9 cellular contexts compared by ENCODE assay signal in genomic region chr5:77077821-77078176, GRCh38. TPM values are rescaled to one million over a fixed set of nuclear protein-coding genes. Genes with fewer than 3 reads are reported as not detected.
DNase-seq lines count a peak whose midpoint lies in the region; ATAC-seq, FAIRE-seq and TF ChIP-seq lines count a peak whose summit lies in the region.
"Had no signal": no experiment of that assay in that cellular context is flagged by ENCODE, and none has a peak within 500 bp of the region (broad histone marks: within the 10 kb centered on the region; RNA-seq: fewer than 3 reads in every experiment).

No MANE protein-coding gene starts in this region.

- TF ChIP-seq EP300 in GM12878 (IDR thresholded peaks at IDR 0.05; ENCODE audit: borderline replicate concordance in 1 of 2, control insufficient read depth in 1 of 2, low read depth in 2 of 2, low read length in 2 of 2), result no peak

- H3K36me3 ChIP-seq in right atrium auricular region (no peaks in the 10 kb centered on the region), GM12878 (ENCODE audit: control insufficient read depth in 2 of 2, insufficient read depth in 2 of 2, low read length in 1 of 2) (peaks cover 0 to 2% of the 10 kb centered on the region in 2 experiments; a peak in 2 of 4 replicates), muscle layer of colon (ENCODE audit: insufficient read depth, low read length) (no peaks in the 10 kb centered on the region), Karpas-422 (ENCODE audit: insufficient read depth, low read length) (peaks cover 5% of the 10 kb centered on the region; the same call in 1 of the 2 replicates)

- TF ChIP-seq CTCF in right atrium auricular region (IDR thresholded peaks at IDR 0.05) (no peak), GM12878 (IDR thresholded peaks at IDR 0.05 in 2 of 3, conservative IDR thresholded peaks at IDR 0.05 in 1 of 3; ENCODE audit: control insufficient read depth in 2 of 3, extremely low read depth in 1 of 3, insufficient read depth in 1 of 3, low read depth in 3 of 3, low read length in 3 of 3) (no peak)

- H3K9ac ChIP-seq in GM12878 (ENCODE audit: control insufficient read depth, insufficient read depth, low read length) (no peak overlapping the region), muscle layer of colon (ENCODE audit: low read length) (peak overlapping the region; percentile 3), Karpas-422 (ENCODE audit: low read length) (no peak overlapping the region)

- TF ChIP-seq POLR2A in GM12878 (IDR thresholded peaks at IDR 0.05; ENCODE audit: low read depth, low read length), result no peak

- RAD21 ChIA-PET in GM12878 (lab: Charles Lee; ENCODE audit: unreplicated experiment), result interaction anchor here (1.1 to 2.2 kb wide), 3 partner anchors 9 to 209 kb away, joined by 3 to 19 read pairs (median 9); partner anchors contain the start of gene ZBED3

- peak overlapping the region; percentile 32 to 60 for H3K27ac ChIP-seq in right atrium auricular region
- no peak overlapping the region for H3K27ac ChIP-seq in GM12878 (ENCODE audit: control insufficient read depth, insufficient read depth)
- H3K27ac ChIP-seq in muscle layer of colon (ENCODE audit: low read depth, low read length), result no peak overlapping the region
- H3K27ac ChIP-seq in Karpas-422 (ENCODE audit: low read length), result no peak overlapping the region

- BruUV-seq in GM12878 (replicated peaks; lab: Mats Ljungman, UMichigan), result no TSS peak

- H3K4me1 ChIP-seq in right atrium auricular region (peaks cover 0 to 10% of the 10 kb centered on the region in 2 donors), GM12878 (ENCODE audit: control insufficient read depth, insufficient read depth, low read length) (0 out of 2 replicates have a peak, but pooled peaks cover 3% of the 10 kb centered on the region), muscle layer of colon (ENCODE audit: insufficient read depth, low read length) (peaks cover 5% of the 10 kb centered on the region), Karpas-422 (ENCODE audit: low read length) (no peaks in the 10 kb centered on the region)

- in situ Hi-C loops in GM12878 (cut with MboI), result loop anchor here (5.0 kb wide), 1 partner anchor 205 kb away; no protein-coding TSS in a partner anchor

- 72% methylated on average over 15 of the region's 15 CpGs for WGBS in GM12878 (ENCODE audit: insufficient coverage, insufficient replicate concordance, low lambda C conversion rate, missing lambda C conversion rate)

- FAIRE-seq in GM12878 (lab: Jason Lieb, UNC), result no peak
- FAIRE-seq: endometrium had no signal

- no peaks in the 10 kb centered on the region for H4K20me1 ChIP-seq in GM12878 (ENCODE audit: control insufficient read depth, insufficient read depth)
- no peaks in the 10 kb centered on the region for H4K20me1 ChIP-seq in Karpas-422 (ENCODE audit: insufficient read depth, low read depth, low read length)

- DNase-seq in right atrium auricular region (ENCODE audit: low spot score) (no peak), cardiac septum (ENCODE audit: low spot score) (no peak), GM12878 (ENCODE audit: low read depth, low spot score) (no peak), NOMO-1 treated with dmso at 0.1 percent for 144 hours (lab: John Stamatoyannopoulos, UW; ENCODE audit: unreplicated experiment) (no peak), amygdala (lab: John Stamatoyannopoulos, UW) (no peak), Karpas-422 (no peak)

- H3K9me3 ChIP-seq in right atrium auricular region (no peaks in the 10 kb centered on the region), GM12878 (replicated peaks; ENCODE audit: control insufficient read depth, insufficient read depth, low read length) (no peaks in the 10 kb centered on the region), muscle layer of colon (ENCODE audit: low read length) (no peaks in the 10 kb centered on the region), Karpas-422 (ENCODE audit: low read length) (no peaks in the 10 kb centered on the region)

- H3K27me3 ChIP-seq in right atrium auricular region (no peaks in the 10 kb centered on the region), GM12878 (replicated peaks in 1 of 2; ENCODE audit: control insufficient read depth in 2 of 2, insufficient read depth in 2 of 2, low read length in 1 of 2) (no peaks in the 10 kb centered on the region), muscle layer of colon (ENCODE audit: control insufficient read depth in 1 of 2, insufficient read depth in 2 of 2, low read length in 2 of 2) (no peaks in the 10 kb centered on the region), Karpas-422 (ENCODE audit: low read length) (no peaks in the 10 kb centered on the region)

- POLR2A ChIA-PET in GM12878 (lab: Charles Lee), result no interaction called here

- peak overlapping the region; percentile 56 for H2AFZ ChIP-seq in GM12878 (ENCODE audit: control insufficient read depth, low read depth, low read length)
- no peak overlapping the region for H2AFZ ChIP-seq in Karpas-422 (ENCODE audit: low read length)

- no peak for TF ChIP-seq RAD21 in GM12878 (IDR thresholded peaks at IDR 0.05; ENCODE audit: insufficient read depth, low read depth, low read length)

- ATAC-seq in GM12878, result no peak
- ATAC-seq in GM19351 (IDR thresholded peaks at IDR 0.05; ENCODE audit: unreplicated experiment), result no peak

- CTCF ChIA-PET in GM12878 (lab: Yijun Ruan, JAX), result interaction anchor here (0.5 to 1.8 kb wide), 13 partner anchors 8 to 440 kb away, joined by 3 to 8 read pairs (median 4); partner anchors contain the start of gene ZBED3

- intact Hi-C loops in cardiac septum (cut with DNase I) (loop anchor here (2.0 to 5.0 kb wide), 2 partner anchors 47 to 210 kb away; partner anchors contain the start of gene AGGF1), GM12878 (cut with micrococcal nuclease; ENCODE audit: unreplicated experiment) (loop anchor here (2.0 kb wide), 1 partner anchor 209 kb away; no protein-coding TSS in a partner anchor)

- SMC1A ChIA-PET in GM12878 (lab: Charles Lee; ENCODE audit: uncharacterized antibody, unreplicated experiment), result interaction anchor here (0.8 to 1.8 kb wide), 6 partner anchors 8 to 477 kb away, joined by 3 to 7 read pairs (median 3); no protein-coding TSS in a partner anchor

- H3K9me2 ChIP-seq in Karpas-422 (replicated peaks; ENCODE audit: insufficient read depth, low read length), result no peaks in the 10 kb centered on the region

- H3K4me3 ChIP-seq in right atrium auricular region (peak overlapping the region; percentile 48 to 62), GM12878 (no peak overlapping the region; the same call in 1 of the 2 replicates), muscle layer of colon (ENCODE audit: low read depth in 1 of 2, low read length in 2 of 2) (peak overlapping the region in 1 of 2 donors; percentile 53), Karpas-422 (ENCODE audit: low read length) (no peak overlapping the region)

- H3K79me2 ChIP-seq in GM12878 (ENCODE audit: control insufficient read depth, insufficient read depth, low read length), result no peaks in the 10 kb centered on the region
- peaks cover 28% of the 10 kb centered on the region for H3K79me2 ChIP-seq in Karpas-422 (ENCODE audit: low read length)

- H3K4me2 ChIP-seq in GM12878 (ENCODE audit: control insufficient read depth, insufficient read depth) (peak overlapping the region; percentile 79; the same call in 1 of the 2 replicates), Karpas-422 (ENCODE audit: low read depth, low read length, poor library complexity, severe bottlenecking) (no peak overlapping the region)

TF ChIP-seq in GM12878, 131 proteins besides CTCF, POLR2A, EP300 and RAD21 (continues in another document):
- TF ChIP-seq SUZ12 (IDR thresholded peaks at IDR 0.05; ENCODE audit: unreplicated experiment) (no peak), TCF3 (IDR thresholded peaks at IDR 0.05; ENCODE audit: borderline replicate concordance, insufficient read depth, low read depth, low read length) (no peak)

RNA-seq across cellular contexts. Expression of gene ZBED3, which starts 9.3 kb away (rescaled TPM):
- 1 to 10 TPM; 3.9 to 4.3 TPM for total RNA-seq in right atrium auricular region
- 6.4 TPM for total RNA-seq in cardiac septum
- total RNA-seq in GM12878 (2013; cell fraction: nucleolus; rRNA removed), result 6.8 and 8.6 TPM in 2 replicates
- total RNA-seq in GM12878 (2014; rRNA removed), result 0.93 and 1.5 TPM in 2 replicates
- total RNA-seq in GM12878 (2014; rRNA removed; fragmentation: Illumina TruSeq; extraction: Trizol), result 1.6 and 1.9 TPM in 2 replicates
- total RNA-seq in GM12878 (2021), result 14.1 and 16.9 TPM in 2 replicates
- polyA plus RNA-seq in GM12878 (2011; ENCODE audit: low read depth), result 1.7 TPM
- 3.4 and 5.0 TPM in 2 replicates for polyA plus RNA-seq in GM12878 (2011; rRNA removed)
- 3.8 and 4.7 TPM in 2 replicates for polyA plus RNA-seq in GM12878 (2011; cell fraction: cytosol; rRNA removed)
- polyA plus RNA-seq in GM12878 (2011; cell fraction: nucleus; rRNA removed), result 1.6 and 2.1 TPM in 2 replicates
- polyA plus RNA-seq in GM12878 (2012), result 1.9 and 2.6 TPM in 2 replicates
- 12.7 and 14.5 TPM in 2 replicates for polyA plus RNA-seq in GM12878 (2014; fragmentation: Illumina TruSeq; extraction: Trizol)
- 1 to 10 TPM; 1.8 to 2.1 TPM for polyA plus RNA-seq in GM12878 (2014; fragmentation: Nextera tagmentation; extraction: Ambion mirVana)
- 6.7 and 7.9 TPM in 2 replicates for polyA plus RNA-seq in GM12878 (2014; rRNA removed)
- polyA plus RNA-seq in GM12878 (2016; fragmentation: Nextera tagmentation; extraction: Ambion mirVana), result 1 to 10 TPM; 1.0 to 2.9 TPM
- polyA minus RNA-seq in GM12878 (2011; rRNA and poly(A)+ RNA removed), result 4.1 and 4.8 TPM in 2 replicates
- polyA minus RNA-seq in GM12878 (2011; cell fraction: cytosol; rRNA and poly(A)+ RNA removed), result 1.6 and 1.7 TPM in 2 replicates
- polyA minus RNA-seq in GM12878 (2011; cell fraction: nucleus; rRNA and poly(A)+ RNA removed), result 0.85 and 1.2 TPM in 2 replicates
- total RNA-seq in Karpas-422 (2014; rRNA removed; shearing (Covaris generic); ENCODE audit: low replicate concordance), result 4.2 and 9.4 TPM in 2 replicates

RNA-seq across cellular contexts. Expression of gene AGGF1, which starts 47.6 kb away (rescaled TPM):
- total RNA-seq in right atrium auricular region (10 to 100 TPM; 15.2 to 15.7 TPM), cardiac septum (16.9 TPM), GM12878 (2014; rRNA removed) (20.1 and 22.2 TPM in 2 replicates), GM12878 (2014; rRNA removed; fragmentation: Illumina TruSeq; extraction: Trizol) (20.0 and 20.3 TPM in 2 replicates), GM12878 (2021) (19.6 and 21.1 TPM in 2 replicates)
- 43.1 and 47.1 TPM in 2 replicates for total RNA-seq in GM12878 (2013; cell fraction: nucleolus; rRNA removed)
- polyA plus RNA-seq in GM12878 (2011; ENCODE audit: low read depth), result 5.4 TPM
- polyA plus RNA-seq in GM12878 (2011; rRNA removed) (24.8 and 40.3 TPM in 2 replicates), GM12878 (2014; fragmentation: Illumina TruSeq; extraction: Trizol) (18.8 and 23.6 TPM in 2 replicates), GM12878 (2014; fragmentation: Nextera tagmentation; extraction: Ambion mirVana) (1 to 10 TPM; 7.3 to 9.4 TPM), GM12878 (2014; rRNA removed) (14.4 and 15.8 TPM in 2 replicates), GM12878 (2016; fragmentation: Nextera tagmentation; extraction: Ambion mirVana) (10 to 100 TPM; 35.6 to 43.4 TPM)
- 8.2 and 9.0 TPM in 2 replicates for polyA plus RNA-seq in GM12878 (2011; cell fraction: cytosol; rRNA removed)
- polyA plus RNA-seq in GM12878 (2011; cell fraction: nucleus; rRNA removed), result 9.3 and 10.1 TPM in 2 replicates
- 9.9 and 13.1 TPM in 2 replicates for polyA plus RNA-seq in GM12878 (2012)
- 5.6 and 7.2 TPM in 2 replicates for polyA minus RNA-seq in GM12878 (2011; rRNA and poly(A)+ RNA removed)
- polyA minus RNA-seq in GM12878 (2011; cell fraction: cytosol; rRNA and poly(A)+ RNA removed), result 6.7 and 7.2 TPM in 2 replicates
- 11.8 and 18.4 TPM in 2 replicates for polyA minus RNA-seq in GM12878 (2011; cell fraction: nucleus; rRNA and poly(A)+ RNA removed)
- total RNA-seq in Karpas-422 (2014; rRNA removed; shearing (Covaris generic); ENCODE audit: low replicate concordance), result 25.9 and 31.1 TPM in 2 replicates

Comparison
In these comparisons a context has a peak if more than half of its experiments do, and no peak if none do; other contexts are left out.
1. H3K27ac ChIP-seq: peak in right atrium auricular region (2 of 2); none in GM12878 (single experiment), muscle layer of colon (single experiment) and Karpas-422 (single experiment).
2. H3K4me3 ChIP-seq: peak in right atrium auricular region (2 of 2); none in GM12878 (single experiment) and Karpas-422 (single experiment).